Comparison of ENCODE assay signal across 8 cellular contexts in the genomic region with DNA sequence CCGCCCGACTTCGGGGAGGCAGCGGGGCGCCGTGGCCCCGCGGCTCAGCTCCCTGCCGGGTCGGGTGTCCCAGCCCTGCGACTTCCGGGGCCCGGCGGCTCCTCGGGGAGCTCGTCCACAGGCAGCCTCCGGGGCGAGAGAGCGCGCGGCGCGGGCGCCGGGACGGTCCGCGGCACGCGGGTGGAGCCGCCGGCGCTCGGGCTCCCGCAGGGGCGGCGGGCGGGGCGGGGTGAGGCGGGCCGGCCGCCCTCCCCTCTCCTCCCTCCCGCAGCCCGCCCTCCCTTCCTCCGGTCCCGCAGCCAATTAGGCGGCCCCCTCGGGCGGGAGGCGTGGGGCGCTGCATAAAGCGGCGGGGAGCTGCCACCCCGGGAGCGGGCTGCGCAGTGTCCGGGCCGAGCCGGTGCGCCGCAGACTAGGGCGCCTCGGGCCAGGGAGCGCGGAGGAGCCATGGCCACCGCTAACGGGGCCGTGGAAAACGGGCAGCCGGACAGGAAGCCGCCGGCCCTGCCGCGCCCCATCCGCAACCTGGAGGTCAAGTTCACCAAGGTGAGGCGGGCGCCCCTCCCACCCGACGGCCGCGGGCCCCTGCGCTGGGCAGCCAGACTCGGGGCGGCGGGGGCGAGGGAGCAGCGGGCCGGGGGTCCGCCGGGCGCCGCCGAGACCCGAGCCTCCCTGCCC. TPM values are rescaled to one million over a fixed set of nuclear protein-coding genes. Genes with fewer than 3 reads are reported as not detected.
DNase-seq lines count a peak whose midpoint lies in the region; ATAC-seq and TF ChIP-seq lines count a peak whose summit lies in the region.

ALDH1A3 (plus strand) TSS at position 371 of the 678 bp plus-strand sequence; CDS start at position 448, 77 bp downstream.

- 0 out of 2 replicates have a peak, but pooled peaks cover 2% of the 10 kb centered on the region for H3K9me1 ChIP-seq in IMR-90 (ENCODE audit: insufficient read depth, low read length)

- H3K36me3 ChIP-seq in IMR-90 (ENCODE audit: control insufficient read depth, insufficient read depth, low read length) (no peaks in the 10 kb centered on the region), ascending aorta (no peaks in the 10 kb centered on the region), iPS-20b (ENCODE audit: insufficient read depth, low read depth, low read length) (no peaks in the 10 kb centered on the region)

- peaks cover 68% of the 10 kb centered on the region for H3K27me3 ChIP-seq in IMR-90 (ENCODE audit: control insufficient read depth, insufficient read depth, low read length)
- peaks cover 7% of the 10 kb centered on the region for H3K27me3 ChIP-seq in ascending aorta
- H3K27me3 ChIP-seq in iPS-20b (ENCODE audit: insufficient read depth, low read length), result peaks cover 97% of the 10 kb centered on the region

- H3K79me1 ChIP-seq in IMR-90 (ENCODE audit: low read depth in 1 of 2, low read length in 2 of 2), result no peaks in the 10 kb centered on the region

- no peak within 1 kb of the TSS for H3K23ac ChIP-seq in IMR-90 (ENCODE audit: low read depth, low read length)

- H3K14ac ChIP-seq in IMR-90 (replicated peaks; ENCODE audit: low read depth, low read length), result no peak within 1 kb of the TSS

- H3K9ac ChIP-seq in IMR-90 (ENCODE audit: low read depth, low read length), result no peak within 1 kb of the TSS
- H3K9ac ChIP-seq in iPS-20b (ENCODE audit: low read depth, low read length), result no peak within 1 kb of the TSS

- ATAC-seq in IMR-90 (ENCODE audit: low read depth) (peak; percentile 83), GM18517 (IDR thresholded peaks at IDR 0.05; ENCODE audit: unreplicated experiment) (no peak), GM19467 (IDR thresholded peaks at IDR 0.05; ENCODE audit: unreplicated experiment) (no peak)

- H3K4me1 ChIP-seq in IMR-90 (ENCODE audit: control insufficient read depth, insufficient read depth, low read length) (no peaks in the 10 kb centered on the region; the same call in 1 of the 2 replicates), ascending aorta (no peaks in the 10 kb centered on the region), iPS-20b (ENCODE audit: insufficient read depth, low read length) (no peaks in the 10 kb centered on the region; the same call in 1 of the 2 replicates)

- peak; percentile 57 for DNase-seq in NCI-H82 (lab: John Stamatoyannopoulos, UW)
- DNase-seq in NCI-H82 treated with DMSO at 0.1 percent for 48 hours (lab: John Stamatoyannopoulos, UW; ENCODE audit: unreplicated experiment), result no peak
- peak; percentile 16 for DNase-seq in IMR-90
- DNase-seq in ascending aorta (ENCODE audit: low spot score in 2 of 2), result no peak
- DNase-seq in stimulated activated CD4-positive, alpha-beta T cell treated with anti-CD3 and anti-CD28 coated beads, TNF-alpha, amount 100 ng/mL, for 24 hours (ENCODE audit: low read depth in 3 of 3), result peak in 2 of 3 experiments; percentile 5 to 24

- TF ChIP-seq POLR2A in IMR-90 (IDR thresholded peaks at IDR 0.05; ENCODE audit: low read depth, low read length), result no peak

- WGBS in IMR-90 (ENCODE audit: extremely low coverage in 2 of 2, insufficient read length in 1 of 2), 2 experiments, result 2% methylated on average over 19 of the region's 94 CpGs; no CpG with 5 or more reads in 1 of the 2 experiments

- H4K91ac ChIP-seq in IMR-90 (ENCODE audit: insufficient read depth, low read depth, low read length), result no peak within 1 kb of the TSS

- POLR2A ChIA-PET in IMR-90 (lab: Charles Lee; ENCODE audit: unreplicated experiment), result no interaction called here

- intact Hi-C loops in IMR-90 (cut with micrococcal nuclease) (no loop called here), ascending aorta (cut with DNase I) (no loop called here)

- no peak within 1 kb of the TSS for H3K4ac ChIP-seq in IMR-90 (ENCODE audit: low read depth, low read length)

- H3K9me3 ChIP-seq in IMR-90 (ENCODE audit: control insufficient read depth, insufficient read depth, low read length) (0 out of 2 replicates have a peak, but pooled peaks cover 2% of the 10 kb centered on the region), ascending aorta (no peaks in the 10 kb centered on the region), iPS-20b (ENCODE audit: insufficient read depth, low read depth, low read length) (no peaks in the 10 kb centered on the region)

- in situ Hi-C loops in IMR-90 (cut with MboI; ENCODE audit: low sequenced_read_pairs), result loop anchor here (10.0 kb wide), 1 partner anchor 215 kb away; no protein-coding TSS in a partner anchor

- no peak for TF ChIP-seq RAD21 in IMR-90 (IDR thresholded peaks at IDR 0.05; ENCODE audit: low read length)

- H2BK120ac ChIP-seq in IMR-90 (ENCODE audit: low read depth, low read length), result no peak within 1 kb of the TSS

- dilution Hi-C loops in IMR-90 (cut with HindIII; ENCODE audit: low sequenced_read_pairs, unreplicated experiment), result no loop called here

- peak within 1 kb of the TSS; percentile 52 for H3K4me2 ChIP-seq in IMR-90 (ENCODE audit: low read depth, low read length)

- peak within 1 kb of the TSS; percentile 39 for H2AK9ac ChIP-seq in IMR-90 (replicated peaks; ENCODE audit: low read depth, low read length, poor library complexity)

- no peak within 1 kb of the TSS for H2BK5ac ChIP-seq in IMR-90 (ENCODE audit: low read depth, low read length, poor library complexity, severe bottlenecking)

- no peak within 1 kb of the TSS for H3K56ac ChIP-seq in IMR-90 (ENCODE audit: extremely low read depth, insufficient read depth, low read length)

- BruUV-seq in IMR-90 (replicated peaks; lab: Mats Ljungman, UMichigan), result no TSS peak

- H3K18ac ChIP-seq in IMR-90 (ENCODE audit: low read depth, low read length), result no peak within 1 kb of the TSS

- H3K4me3 ChIP-seq in IMR-90 (ENCODE audit: insufficient read depth, low read depth, low read length) (peak within 1 kb of the TSS; percentile 63), ascending aorta (peak within 1 kb of the TSS; percentile 62 to 66), iPS-20b (ENCODE audit: low read length) (peak within 1 kb of the TSS; percentile 71)

- TF ChIP-seq CTCF in IMR-90 (conservative IDR thresholded peaks at IDR 0.05; ENCODE audit: low read depth, low read length) (no peak), ascending aorta (IDR thresholded peaks at IDR 0.05) (no peak)

- H2AK5ac ChIP-seq in IMR-90 (ENCODE audit: low read depth, low read length), result no peak within 1 kb of the TSS

- H4K8ac ChIP-seq in IMR-90 (ENCODE audit: low read depth in 2 of 2, low read length in 2 of 2), result no peak within 1 kb of the TSS

- H2BK15ac ChIP-seq in IMR-90 (ENCODE audit: low read depth, low read length), result no peak within 1 kb of the TSS

- no peak within 1 kb of the TSS for H4K5ac ChIP-seq in IMR-90 (ENCODE audit: low read depth, low read length)

- CTCF ChIA-PET in IMR-90 (lab: Yijun Ruan, JAX), result interaction anchor here (1.0 kb wide), 1 partner anchor 39 kb away, joined by 3 read pairs; no protein-coding TSS in a partner anchor

- H2AFZ ChIP-seq in IMR-90 (replicated peaks; ENCODE audit: low read length, poor library complexity), result peak within 1 kb of the TSS; percentile 85

- H3K27ac ChIP-seq in IMR-90 (ENCODE audit: insufficient read depth, low read length), result no peak within 1 kb of the TSS
- no peak within 1 kb of the TSS for H3K27ac ChIP-seq in ascending aorta
- no peak within 1 kb of the TSS for H3K27ac ChIP-seq in iPS-20b (ENCODE audit: low read length)

- no peaks in the 10 kb centered on the region for H4K20me1 ChIP-seq in IMR-90 (ENCODE audit: insufficient read depth, low read length)

- no peak within 1 kb of the TSS for H2BK20ac ChIP-seq in IMR-90 (ENCODE audit: low read depth, low read length)

TF ChIP-seq in IMR-90, 13 proteins besides CTCF, POLR2A, EP300 and RAD21:
- TF ChIP-seq RCOR1 (IDR thresholded peaks at IDR 0.05; ENCODE audit: insufficient replicate concordance, low read length), result no peak
- no peak for TF ChIP-seq RFX5 (IDR thresholded peaks at IDR 0.05; ENCODE audit: low read depth, low read length)
- TF ChIP-seq CHD1 (IDR thresholded peaks at IDR 0.05; ENCODE audit: low read depth, low read length), result no peak
- TF ChIP-seq, protein P1, sequence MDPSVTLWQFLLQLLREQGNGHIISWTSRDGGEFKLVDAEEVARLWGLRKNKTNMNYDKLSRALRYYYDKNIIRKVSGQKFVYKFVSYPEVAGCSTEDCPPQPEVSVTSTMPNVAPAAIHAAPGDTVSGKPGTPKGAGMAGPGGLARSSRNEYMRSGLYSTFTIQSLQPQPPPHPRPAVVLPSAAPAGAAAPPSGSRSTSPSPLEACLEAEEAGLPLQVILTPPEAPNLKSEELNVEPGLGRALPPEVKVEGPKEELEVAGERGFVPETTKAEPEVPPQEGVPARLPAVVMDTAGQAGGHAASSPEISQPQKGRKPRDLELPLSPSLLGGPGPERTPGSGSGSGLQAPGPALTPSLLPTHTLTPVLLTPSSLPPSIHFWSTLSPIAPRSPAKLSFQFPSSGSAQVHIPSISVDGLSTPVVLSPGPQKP (IDR thresholded peaks at IDR 0.05; ENCODE audit: borderline replicate concordance, low read depth, low read length), result no peak

RNA-seq across cellular contexts. Expression of gene ALDH1A3, which starts in this region (rescaled TPM):
- total RNA-seq in IMR-90 (2012; rRNA removed), result 5.0 and 8.6 TPM in 2 replicates
- polyA plus RNA-seq in IMR-90 (2012; rRNA removed), result 2.9 and 3.1 TPM in 2 replicates
- 1.6 and 6.2 TPM in 2 replicates for polyA plus RNA-seq in IMR-90 (2012; cell fraction: cytosol; rRNA removed)
- polyA plus RNA-seq in IMR-90 (2012; cell fraction: nucleus; rRNA removed; ENCODE audit: low replicate concordance), result 1.4 and 4.7 TPM in 2 replicates
- total RNA-seq in ascending aorta, result 10.9 TPM

Comparison
In these comparisons a context has a peak if more than half of its experiments do, and no peak if none do; other contexts are left out.
1. DNase-seq: peak in NCI-H82 (single experiment), IMR-90 (single experiment) and stimulated activated CD4-positive, alpha-beta T cell treated with anti-CD3 and anti-CD28 coated beads, TNF-alpha, amount 100 ng/mL, for 24 hours (2 of 3); none in NCI-H82 treated with DMSO at 0.1 percent for 48 hours (single experiment) and ascending aorta (0 of 2).
2. Peak in every context shown above with its lines, with median percentiles within 50 percentile points of each other: H3K4me3 ChIP-seq.